27 cellular contexts compared by ENCODE assay signal in genomic region chr4:33974270-33974669, GRCh38.
"Had no signal": no experiment of that assay in that cellular context is flagged by ENCODE, and none has a peak within 500 bp of the region (broad histone marks: within the 10 kb centered on the region; RNA-seq: fewer than 3 reads in every experiment).

No MANE protein-coding gene starts in this region.

- H3K79me2 ChIP-seq: hepatocyte had no signal

- H3K4me1 Mint-ChIP-seq: endodermal cell; mesothelial cell of epicardium; naive B cell; naive thymus-derived CD8-positive, alpha-beta T cell had no signal

- H3K4me3 Mint-ChIP-seq: dendritic cell treated with granulocyte-macrophage colony-stimulating factor and Interleukin-4, amounts not matched to agents 40 ng/mL and 50 ng/mL, for 4 days; effector memory CD8-positive, alpha-beta T cell; endodermal cell; mesothelial cell of epicardium; naive B cell; naive thymus-derived CD8-positive, alpha-beta T cell had no signal

- DNase-seq: colonic mucosa; cortex of kidney; effector CD8-positive, alpha-beta T cell; effector memory CD8-positive, alpha-beta T cell; endodermal cell; erythroblast; esophagus squamous epithelium; foreskin fibroblast; foreskin melanocyte; gastrocnemius medialis; heart left ventricle; left cardiac atrium; left lung; left ventricle myocardium superior; lower lobe of right lung; mesenchymal stem cell; mucosa of descending colon; naive B cell; naive thymus-derived CD8-positive, alpha-beta T cell had no signal

- H3K27me3 Mint-ChIP-seq: dendritic cell treated with granulocyte-macrophage colony-stimulating factor and Interleukin-4, amounts not matched to agents 40 ng/mL and 50 ng/mL, for 4 days; effector memory CD8-positive, alpha-beta T cell; naive B cell; naive thymus-derived CD8-positive, alpha-beta T cell had no signal

- H3K27me3 ChIP-seq: colonic mucosa, esophagus squamous epithelium, gastrocnemius medialis, heart left ventricle, hepatocyte, left lung had no signal

- H3K4me2 ChIP-seq: hepatocyte had no signal

- H3K36me3 Mint-ChIP-seq: naive B cell; naive thymus-derived CD8-positive, alpha-beta T cell had no signal

- H3K4me1 ChIP-seq: colonic mucosa, esophagus squamous epithelium, gastrocnemius medialis, heart left ventricle, left lung, lower lobe of right lung had no signal

- H3K27ac Mint-ChIP-seq: dendritic cell treated with granulocyte-macrophage colony-stimulating factor and Interleukin-4, amounts not matched to agents 40 ng/mL and 50 ng/mL, for 4 days; effector memory CD8-positive, alpha-beta T cell; endodermal cell; mesothelial cell of epicardium; naive B cell; naive thymus-derived CD8-positive, alpha-beta T cell had no signal

- H2AFZ ChIP-seq: hepatocyte had no signal

- H3K27ac ChIP-seq: colonic mucosa, epithelial cell of prostate, esophagus squamous epithelium, gastrocnemius medialis, heart left ventricle, hepatocyte, left lung, lower lobe of right lung had no signal

- H3K36me3 ChIP-seq: colonic mucosa, esophagus squamous epithelium, gastrocnemius medialis, heart left ventricle, left lung, lower lobe of right lung had no signal

- FAIRE-seq: endometrium, islet of Langerhans, keratinocyte had no signal

- H3K9me3 ChIP-seq: colonic mucosa, gastrocnemius medialis had no signal

- H3K4me3 ChIP-seq: colonic mucosa, esophagus squamous epithelium, gastrocnemius medialis, heart left ventricle, hepatocyte, left lung, lower lobe of right lung, mucosa of descending colon had no signal

- ATAC-seq: effector memory CD8-positive, alpha-beta T cell; esophagus mucosa; gastrocnemius medialis; heart left ventricle; left cardiac atrium; left lung; left ventricle myocardium superior; lower lobe of right lung; mucosa of descending colon; naive thymus-derived CD8-positive, alpha-beta T cell had no signal
